ENCODE assay signal across 8 cellular contexts in genomic region chr10:28722065-28722803, GRCh38. TPM values are rescaled to one million over a fixed set of nuclear protein-coding genes. Genes with fewer than 3 reads are reported as not detected.
DNase-seq lines count a peak whose midpoint lies in the region; ATAC-seq and TF ChIP-seq lines count a peak whose summit lies in the region.

No MANE protein-coding gene starts in this region.

- peaks cover 7% of the 10 kb centered on the region for H3K4me1 Mint-ChIP-seq in stimulated activated naive CD8-positive, alpha-beta T cell treated with anti-CD3 and anti-CD28 coated beads, Interleukin-15, amount 100 ng/mL, for 72 hours

- DNase-seq in DMS153 (lab: John Stamatoyannopoulos, UW) (peak; percentile 8), NCI-H2081 (lab: John Stamatoyannopoulos, UW) (peak; percentile 60 to 80), choroid plexus epithelial cell (ENCODE audit: low read depth) (peak; percentile 45), left lung (peak; percentile 36 to 78), HUDEP-2 (lab: John Stamatoyannopoulos, UW; ENCODE audit: unreplicated experiment in 76 of 76) (no peak), NCI-H226 (no peak)
- DNase-seq in stimulated activated naive CD8-positive, alpha-beta T cell treated with anti-CD3 and anti-CD28 coated beads, Interleukin-15, amount 100 ng/mL, for 72 hours: peak in 1 of 2 donors; percentile 9

- no peak overlapping the region for H3K27ac Mint-ChIP-seq in stimulated activated naive CD8-positive, alpha-beta T cell treated with anti-CD3 and anti-CD28 coated beads, Interleukin-15, amount 100 ng/mL, for 72 hours

- peaks cover 7 to 61% of the 10 kb centered on the region in 2 donors for H3K27me3 ChIP-seq in left lung

- peak; percentile 63 for ATAC-seq in left lung
- ATAC-seq in stimulated activated naive CD8-positive, alpha-beta T cell treated with anti-CD3 and anti-CD28 coated beads, Interleukin-15, amount 100 ng/mL, for 72 hours: peak; percentile 28
- no peak for ATAC-seq in GM21723 (IDR thresholded peaks at IDR 0.05; ENCODE audit: unreplicated experiment)

- H3K4me3 Mint-ChIP-seq in stimulated activated naive CD8-positive, alpha-beta T cell treated with anti-CD3 and anti-CD28 coated beads, Interleukin-15, amount 100 ng/mL, for 72 hours: peak overlapping the region; percentile 47 to 77

- intact Hi-C loops in left lung (cut with DNase I): no loop called here

- H3K9me3 ChIP-seq in left lung: no peaks in the 10 kb centered on the region

- no peaks in the 10 kb centered on the region for H3K36me3 ChIP-seq in left lung

- H3K27me3 Mint-ChIP-seq in stimulated activated naive CD8-positive, alpha-beta T cell treated with anti-CD3 and anti-CD28 coated beads, Interleukin-15, amount 100 ng/mL, for 72 hours: peaks cover 41% of the 10 kb centered on the region

- no peaks in the 10 kb centered on the region for H3K4me1 ChIP-seq in left lung

- no peaks in the 10 kb centered on the region for H3K9me3 Mint-ChIP-seq in stimulated activated naive CD8-positive, alpha-beta T cell treated with anti-CD3 and anti-CD28 coated beads, Interleukin-15, amount 100 ng/mL, for 72 hours

- no peak overlapping the region for H3K27ac ChIP-seq in left lung

- H3K4me3 ChIP-seq in choroid plexus epithelial cell (ENCODE audit: low read depth, low read length): peak overlapping the region; percentile 61
- peak overlapping the region; percentile 24 to 25 for H3K4me3 ChIP-seq in left lung

- TF ChIP-seq CTCF in choroid plexus epithelial cell (conservative IDR thresholded peaks at IDR 0.05; ENCODE audit: low read depth, low read length) (peak; percentile 27), left lung (IDR thresholded peaks at IDR 0.05) (no peak)

RNA-seq across cellular contexts. Expression of gene BAMBI, which starts 44.9 kb away (rescaled TPM):
- total RNA-seq in left lung: 10 to 100 TPM in 1 of 2 donors, 1 to 10 TPM in 1; 7.5 to 24.7 TPM

Comparison
In these comparisons a context has a peak if more than half of its experiments do, and no peak if none do; other contexts are left out.
1. DNase-seq: peak in DMS153 (single experiment), NCI-H2081 (2 of 2), choroid plexus epithelial cell (single experiment) and left lung (2 of 2); none in HUDEP-2 (0 of 76) and NCI-H226 (single experiment).